ENCODE assay signal across 1 cellular context in genomic region chr2:207758010-207758409, GRCh38.
TF ChIP-seq lines count a peak whose summit lies in the region.

No MANE protein-coding gene starts in this region.

TF ChIP-seq in WTC11, 78 proteins besides CTCF, POLR2A, EP300 and RAD21 (continued from another document):
- TF ChIP-seq STAT6 (CRISPR knock-in tag; conservative IDR thresholded peaks at IDR 0.05; ENCODE audit: low read depth): no peak
- TF ChIP-seq MXD4 (CRISPR knock-in tag; IDR thresholded peaks at IDR 0.05; ENCODE audit: borderline replicate concordance): no peak
- TF ChIP-seq ZNF416 (CRISPR knock-in tag; IDR thresholded peaks at IDR 0.05): no peak
- TF ChIP-seq, protein P1, sequence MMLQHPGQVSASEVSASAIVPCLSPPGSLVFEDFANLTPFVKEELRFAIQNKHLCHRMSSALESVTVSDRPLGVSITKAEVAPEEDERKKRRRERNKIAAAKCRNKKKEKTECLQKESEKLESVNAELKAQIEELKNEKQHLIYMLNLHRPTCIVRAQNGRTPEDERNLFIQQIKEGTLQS (CRISPR knock-in tag; conservative IDR thresholded peaks at IDR 0.05): no peak
- TF ChIP-seq TCF7 (CRISPR knock-in tag; IDR thresholded peaks at IDR 0.05; ENCODE audit: low read depth): no peak
- no peak for TF ChIP-seq PRRX2 (CRISPR knock-in tag; IDR thresholded peaks at IDR 0.05)
- no peak for TF ChIP-seq ETV6 (CRISPR knock-in tag; IDR thresholded peaks at IDR 0.05)
- no peak for TF ChIP-seq IRF2 (CRISPR knock-in tag; IDR thresholded peaks at IDR 0.05; ENCODE audit: borderline replicate concordance, low read depth)
- no peak for TF ChIP-seq TEAD1 (CRISPR knock-in tag; IDR thresholded peaks at IDR 0.05)
- no peak for TF ChIP-seq NR2C2 (CRISPR knock-in tag; IDR thresholded peaks at IDR 0.05)
- no peak for TF ChIP-seq SMAD3 (CRISPR knock-in tag; IDR thresholded peaks at IDR 0.05; ENCODE audit: borderline replicate concordance)
